15 cellular contexts compared by ENCODE assay signal in the genomic region with DNA sequence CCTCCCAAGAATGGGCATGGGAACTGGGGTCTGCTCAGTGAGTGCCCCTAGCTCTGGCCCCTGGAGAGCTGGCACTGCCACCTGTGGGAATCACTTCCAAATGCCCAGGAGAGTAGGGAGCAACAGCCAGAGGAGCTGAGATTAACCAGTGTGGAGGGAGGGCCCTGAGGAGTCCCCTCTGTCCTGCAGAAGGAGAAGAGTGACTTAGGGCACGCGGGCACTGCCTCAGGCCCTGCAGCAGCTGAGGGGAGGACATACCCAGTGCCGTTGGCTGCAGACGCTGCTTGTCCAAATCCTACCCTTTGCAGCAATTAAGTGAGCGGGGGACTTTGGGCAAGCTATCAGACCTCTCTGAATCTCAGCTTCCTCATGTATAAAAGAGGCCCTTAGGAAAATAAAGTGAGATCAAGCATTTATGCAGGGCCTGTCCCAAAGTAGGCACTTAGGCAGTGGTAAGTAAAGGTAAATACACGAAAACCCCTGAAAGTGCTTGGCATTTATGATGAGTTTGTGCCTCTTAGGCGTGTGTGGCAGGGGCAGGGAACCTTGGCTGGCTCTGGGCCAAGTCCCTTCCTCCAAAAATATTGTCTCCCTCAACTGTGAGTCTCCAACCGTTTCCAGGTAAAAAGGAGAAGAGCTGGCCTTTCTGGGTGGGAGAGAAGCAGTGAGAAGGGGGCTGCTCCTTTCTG. TPM values are rescaled to one million over a fixed set of nuclear protein-coding genes. Genes with fewer than 3 reads are reported as not detected.
DNase-seq lines count a peak whose midpoint lies in the region; ATAC-seq, FAIRE-seq and TF ChIP-seq lines count a peak whose summit lies in the region.
"Had no signal": no experiment of that assay in that cellular context is flagged by ENCODE, and none has a peak within 500 bp of the region (broad histone marks: within the 10 kb centered on the region; RNA-seq: fewer than 3 reads in every experiment).

No MANE protein-coding gene starts in this region.

- peak; percentile 57 for ATAC-seq in stimulated activated naive CD8-positive, alpha-beta T cell treated with anti-CD3 and anti-CD28 coated beads, Interleukin-15, Interleukin-2, amounts not matched to agents 100 U/mL and 50 U/mL, for 24 hours
- ATAC-seq: activated CD8-positive, alpha-beta memory T cell treated with anti-CD3 and anti-CD28 coated beads, Interleukin-2, amount 10 ng/mL, durations not matched to agents 7 days and 5 days had no signal

- no peaks in the 10 kb centered on the region for H3K36me3 Mint-ChIP-seq in brain
- H3K36me3 Mint-ChIP-seq: memory B cell, T-cell had no signal

- H3K27ac ChIP-seq in small intestine (ENCODE audit: low read depth in 1 of 2, low read length in 1 of 2): peak overlapping the region in 1 of 2 donors; percentile 8
- H3K27ac ChIP-seq: brain microvascular endothelial cell, thoracic aorta had no signal

- TF ChIP-seq CTCF in brain (conservative IDR thresholded peaks at IDR 0.05): no peak
- no peak for TF ChIP-seq CTCF in BE2C (IDR thresholded peaks at IDR 0.05; ENCODE audit: low read depth, low read length)

- no peak overlapping the region for H3K4me3 ChIP-seq in BE2C (ENCODE audit: low read depth, low read length)
- no peak overlapping the region for H3K4me3 ChIP-seq in small intestine (ENCODE audit: low read depth in 1 of 2, low read length in 2 of 2)
- H3K4me3 ChIP-seq: thoracic aorta had no signal

- H3K4me1 Mint-ChIP-seq in brain: peaks cover 76% of the 10 kb centered on the region
- H3K4me1 Mint-ChIP-seq: memory B cell had no signal

- peak overlapping the region in 4 of 5 experiments; percentile 75 to 94 (median 86) for H3K27ac Mint-ChIP-seq in brain
- H3K27ac Mint-ChIP-seq: memory B cell, T-cell had no signal

- peaks cover 8% of the 10 kb centered on the region for H3K4me1 ChIP-seq in BE2C
- H3K4me1 ChIP-seq in small intestine (ENCODE audit: control insufficient read depth in 2 of 2, insufficient read depth in 1 of 2, low read depth in 1 of 2, low read length in 1 of 2): no peaks in the 10 kb centered on the region

- H3K9me3 ChIP-seq in BE2C: no peaks in the 10 kb centered on the region
- no peaks in the 10 kb centered on the region for H3K9me3 ChIP-seq in small intestine (ENCODE audit: control insufficient read depth, low read depth)
- H3K9me3 ChIP-seq: thoracic aorta had no signal

- WGBS in small intestine, 3 donors: 75 to 78% (median 76%) methylated on average over 8 of the region's 8 CpGs

- H3K27me3 Mint-ChIP-seq in brain: peaks cover 12% of the 10 kb centered on the region

- FAIRE-seq in small intestine (lab: Jason Lieb, UNC): no peak
- FAIRE-seq: RCC 7860 had no signal

- DNase-seq in activated effector memory CD4-positive, alpha-beta T cell treated with anti-CD3 and anti-CD28 coated beads, Interleukin-2, amount 50 U/mL, for 16 hours: peak; percentile 39
- no peak for DNase-seq in activated effector memory CD4-positive, alpha-beta T cell treated with Interleukin-2 at 50 U/mL for 16 hours
- DNase-seq in NCI-H1105 (lab: John Stamatoyannopoulos, UW) (peak; percentile 20), SHP77 (lab: John Stamatoyannopoulos, UW) (no peak), BE2C (no peak), small intestine (no peak)
- peak; percentile 61 for DNase-seq in stimulated activated naive CD8-positive, alpha-beta T cell treated with anti-CD3 and anti-CD28 coated beads, Interleukin-15, Interleukin-2, amounts not matched to agents 100 U/mL and 50 U/mL, for 24 hours
- DNase-seq: activated CD8-positive, alpha-beta memory T cell treated with anti-CD3 and anti-CD28 coated beads, Interleukin-2, amount 10 ng/mL, durations not matched to agents 7 days and 5 days; brain microvascular endothelial cell; GOT3 had no signal

- no peaks in the 10 kb centered on the region for H3K36me3 ChIP-seq in BE2C
- H3K36me3 ChIP-seq in small intestine (ENCODE audit: control insufficient read depth in 2 of 2, insufficient read depth in 2 of 2, low read length in 2 of 2): no peaks in the 10 kb centered on the region
- H3K36me3 ChIP-seq: brain microvascular endothelial cell, thoracic aorta had no signal

- H3K4me3 Mint-ChIP-seq in brain: peak overlapping the region in 1 of 5 experiments; percentile 39
- H3K4me3 Mint-ChIP-seq: activated CD8-positive, alpha-beta memory T cell treated with anti-CD3 and anti-CD28 coated beads, Interleukin-2, amount 10 ng/mL, durations not matched to agents 7 days and 5 days; memory B cell; T-cell had no signal

- H3K27me3 ChIP-seq in BE2C (no peaks in the 10 kb centered on the region), small intestine (ENCODE audit: control insufficient read depth in 2 of 2, insufficient read depth in 2 of 2, low read length in 2 of 2) (no peaks in the 10 kb centered on the region)

- no peaks in the 10 kb centered on the region for H3K9me3 Mint-ChIP-seq in brain
- H3K9me3 Mint-ChIP-seq: memory B cell, T-cell had no signal

RNA-seq across cellular contexts. Expression of a gene that starts 16.8 kb away (rescaled TPM):
- polyA plus RNA-seq in brain (ENCODE audit: insufficient read depth, low read depth, low replicate concordance): 4.3 TPM
- polyA plus RNA-seq in BE2C (2012; ENCODE audit: insufficient read depth, insufficient read length, low read depth): not detected
- 1 to 10 TPM; 1.1 to 2.4 (median 2.0) TPM for polyA plus RNA-seq in small intestine

Comparison
In these comparisons a context has a peak if more than half of its experiments do, and no peak if none do; other contexts are left out.
1. DNase-seq: peak in activated effector memory CD4-positive, alpha-beta T cell treated with anti-CD3 and anti-CD28 coated beads, Interleukin-2, amount 50 U/mL, for 16 hours (single experiment), NCI-H1105 (single experiment) and stimulated activated naive CD8-positive, alpha-beta T cell treated with anti-CD3 and anti-CD28 coated beads, Interleukin-15, Interleukin-2, amounts not matched to agents 100 U/mL and 50 U/mL, for 24 hours (single experiment); none in activated effector memory CD4-positive, alpha-beta T cell treated with Interleukin-2 at 50 U/mL for 16 hours (single experiment), SHP77 (0 of 2), BE2C (single experiment) and small intestine (single experiment).